ENCODE assay signal across 30 cellular contexts in the genomic region with DNA sequence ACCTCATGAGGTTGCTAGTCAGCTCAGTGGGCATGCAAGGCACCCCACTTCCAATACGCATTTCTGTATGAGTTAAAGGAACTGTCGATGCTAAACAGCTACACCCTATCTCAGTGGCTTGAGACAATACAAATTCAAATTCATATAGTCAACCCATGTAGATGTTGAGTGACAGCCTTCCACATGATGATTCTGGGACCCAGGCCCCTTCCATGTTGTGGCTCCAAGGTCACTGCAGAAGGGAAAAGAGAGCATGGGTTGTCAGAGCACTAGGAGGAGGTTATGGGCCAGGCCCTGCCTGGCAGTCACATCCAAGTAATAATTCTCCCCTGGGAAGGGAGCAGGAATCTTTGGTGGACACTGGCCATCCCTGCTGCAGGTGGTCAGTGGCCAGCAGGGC. TPM values are rescaled to one million over a fixed set of nuclear protein-coding genes. Genes with fewer than 3 reads are reported as not detected.
"Had no signal": no experiment of that assay in that cellular context is flagged by ENCODE, and none has a peak within 500 bp of the region (broad histone marks: within the 10 kb centered on the region; RNA-seq: fewer than 3 reads in every experiment).

No MANE protein-coding gene starts in this region.

- FAIRE-seq: urothelium cell line had no signal

- H3K27ac ChIP-seq: neural progenitor cell, ovary, right atrium auricular region, right lobe of liver, suprapubic skin, thoracic aorta, tibial artery, upper lobe of right lung had no signal

- H3K36me3 ChIP-seq: left ventricle myocardium inferior, neural progenitor cell, ovary, right atrium auricular region, right lobe of liver, suprapubic skin, thoracic aorta, tibial artery, upper lobe of right lung had no signal

- DNase-seq: islet precursor cell; left ventricle myocardium inferior; mesendoderm; naive B cell; natural killer cell; nephron progenitor cell; ovary; right lobe of liver; stimulated activated CD4-positive, alpha-beta T cell treated with anti-CD3 and anti-CD28 coated beads, Interleukin-1b, Interleukin-23, amount 100 ng/mL, for 48 hours; stimulated activated CD4-positive, alpha-beta T cell treated with anti-CD3 and anti-CD28 coated beads, Interleukin-2, amount 100 ng/mL, for 48 hours; stimulated activated CD4-positive, alpha-beta T cell treated with anti-CD3 and anti-CD28 coated beads, Interleukin-4, amount 100 ng/mL, for 4 hours; stimulated activated CD8-positive, alpha-beta memory T cell treated with anti-CD3 and anti-CD28 coated beads, Interleukin-4, amount 100 ng/mL, for 48 hours; stimulated activated naive CD4-positive, alpha-beta T cell; tibial artery; trophoblast cell; upper lobe of right lung had no signal

- H3K27ac Mint-ChIP-seq: mesothelial cell of epicardium; nephron progenitor cell; progenitor cell of endocrine pancreas; stimulated activated naive CD8-positive, alpha-beta T cell treated with anti-CD3 and anti-CD28 coated beads, Interleukin-15, Interleukin-2, amounts not matched to agents 100 ng/mL and 50 ng/mL, for 24 hours had no signal

- H3K4me3 Mint-ChIP-seq: mesothelial cell of epicardium; natural killer cell; nephron progenitor cell; neural progenitor cell; stimulated activated naive CD8-positive, alpha-beta T cell treated with anti-CD3 and anti-CD28 coated beads, Interleukin-15, Interleukin-2, amounts not matched to agents 100 ng/mL and 50 ng/mL, for 24 hours had no signal

- H3K4me3 ChIP-seq: left ventricle myocardium inferior, lung, neural progenitor cell, ovary, right atrium auricular region, right lobe of liver, smooth muscle cell, suprapubic skin, thoracic aorta, tibial artery, upper lobe of right lung had no signal

- H3K36me3 Mint-ChIP-seq: natural killer cell had no signal

- ATAC-seq: natural killer cell, right lobe of liver, upper lobe of right lung had no signal

- H3K4me1 ChIP-seq: right lobe of liver, tibial artery had no signal

- H3K27me3 ChIP-seq: neural progenitor cell, ovary, right atrium auricular region, right lobe of liver, suprapubic skin, upper lobe of right lung had no signal

- H3K4me2 ChIP-seq: neural progenitor cell, smooth muscle cell had no signal

- H3K27me3 Mint-ChIP-seq: stimulated activated naive CD8-positive, alpha-beta T cell treated with anti-CD3 and anti-CD28 coated beads, Interleukin-15, Interleukin-2, amounts not matched to agents 100 ng/mL and 50 ng/mL, for 24 hours had no signal

- H2AFZ ChIP-seq: neural progenitor cell had no signal

- H3K9ac ChIP-seq: neural progenitor cell had no signal

- H3K9me3 ChIP-seq: ovary, right lobe of liver, suprapubic skin, thoracic aorta, upper lobe of right lung had no signal

RNA-seq across cellular contexts. Expression of a gene that starts 28.2 kb away (rescaled TPM):
- total RNA-seq: kidney epithelial cell, progenitor cell of endocrine pancreas, pulmonary artery endothelial cell, renal cortical epithelial cell, skeletal muscle tissue had no signal
- polyA plus RNA-seq: smooth muscle cell had no signal
